22 cellular contexts compared by ENCODE assay signal in the genomic region with DNA sequence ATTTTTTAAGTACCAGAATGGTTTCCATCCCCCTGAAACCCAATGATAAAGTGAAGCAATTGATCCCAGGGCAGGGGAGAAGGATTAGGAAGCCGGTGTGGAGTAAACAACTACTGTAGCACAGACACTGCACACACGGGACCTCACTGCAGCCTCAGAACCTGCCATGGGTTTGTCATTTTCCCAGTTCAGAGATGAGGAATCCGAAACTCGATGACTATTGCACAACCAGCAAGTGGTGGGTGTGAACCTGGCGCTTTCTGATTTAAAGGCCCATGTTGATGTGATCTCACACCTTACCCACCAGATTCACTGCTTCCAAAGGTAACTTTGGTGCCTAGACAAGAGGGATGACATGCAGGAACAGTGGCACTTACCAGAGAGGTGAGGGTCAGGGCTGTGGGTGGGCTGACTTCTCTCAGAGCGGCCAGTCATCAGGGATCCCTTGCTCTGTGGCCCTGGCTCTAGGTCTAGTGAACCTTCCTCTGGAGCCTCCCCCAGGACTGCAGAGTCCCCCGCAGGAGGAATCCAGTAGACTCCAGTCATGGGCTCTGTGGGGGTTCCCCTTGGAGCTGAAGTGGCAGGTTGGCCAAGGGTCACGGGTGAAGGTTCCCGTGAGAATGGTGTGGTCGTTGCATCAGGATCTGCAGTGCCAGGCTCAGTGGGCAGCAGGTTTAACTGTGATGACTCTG.
DNase-seq lines count a peak whose midpoint lies in the region; TF ChIP-seq lines count a peak whose summit lies in the region.
"Had no signal": no experiment of that assay in that cellular context is flagged by ENCODE, and none has a peak within 500 bp of the region (broad histone marks: within the 10 kb centered on the region; RNA-seq: fewer than 3 reads in every experiment).

No MANE protein-coding gene starts in this region.

- no peak overlapping the region for H3K27ac Mint-ChIP-seq in osteocyte (ENCODE audit: unreplicated experiment)
- H3K27ac Mint-ChIP-seq: activated CD8-positive, alpha-beta memory T cell treated with anti-CD3 and anti-CD28 coated beads, Interleukin-2, amount 10 ng/mL, durations not matched to agents 7 days and 5 days; B cell; CD8-positive, alpha-beta memory T cell; neural progenitor cell had no signal

- H3K9me3 Mint-ChIP-seq in osteocyte (ENCODE audit: unreplicated experiment): no peaks in the 10 kb centered on the region
- H3K9me3 Mint-ChIP-seq: neural progenitor cell had no signal

- no peak overlapping the region for H3K4me3 Mint-ChIP-seq in osteocyte (ENCODE audit: unreplicated experiment)
- H3K4me3 Mint-ChIP-seq: activated CD8-positive, alpha-beta memory T cell treated with anti-CD3 and anti-CD28 coated beads, Interleukin-2, amount 10 ng/mL, durations not matched to agents 7 days and 5 days; B cell; CD8-positive, alpha-beta memory T cell; neural progenitor cell had no signal

- no peak for TF ChIP-seq CTCF in osteocyte (IDR thresholded peaks at IDR 0.05)

- no peaks in the 10 kb centered on the region for H3K36me3 Mint-ChIP-seq in osteocyte (ENCODE audit: unreplicated experiment)
- H3K36me3 Mint-ChIP-seq: activated CD8-positive, alpha-beta memory T cell treated with anti-CD3 and anti-CD28 coated beads, Interleukin-2, amount 10 ng/mL, durations not matched to agents 7 days and 5 days; neural progenitor cell had no signal

- peak; percentile 6 to 34 for DNase-seq in activated CD4-positive, alpha-beta T cell treated with anti-CD3 and anti-CD28 coated beads, Interleukin-2, amount 50 U/mL, for 48 hours
- DNase-seq in activated CD4-positive, alpha-beta T cell treated with anti-CD3 and anti-CD28 coated beads for 1 hour: no peak
- peak; percentile 2 to 17 for DNase-seq in stimulated activated CD4-positive, alpha-beta T cell treated with anti-CD3 and anti-CD28 coated beads, Interleukin-4, amount 100 ng/mL, for 48 hours (ENCODE audit: low read depth in 2 of 2)
- DNase-seq in stimulated activated CD4-positive, alpha-beta T cell treated with anti-CD3 and anti-CD28 coated beads, Interleukin-4, amount 100 ng/mL, for 4 hours: no peak
- DNase-seq in osteocyte (ENCODE audit: extremely low spot score, unreplicated experiment) (peak; percentile 46), OCI-M1 (lab: John Stamatoyannopoulos, UW) (no peak), NCI-H748 (lab: John Stamatoyannopoulos, UW; ENCODE audit: unreplicated experiment) (no peak), nucleus accumbens (lab: John Stamatoyannopoulos, UW) (no peak)
- DNase-seq: activated CD4-positive, CD25-positive, alpha-beta regulatory T cell; activated CD8-positive, alpha-beta memory T cell treated with anti-CD3 and anti-CD28 coated beads, Interleukin-2, amount 10 ng/mL, durations not matched to agents 7 days and 5 days; activated effector memory CD4-positive, alpha-beta T cell treated with anti-CD3 and anti-CD28 coated beads, Interleukin-2, amount 50 U/mL, for 16 hours; body of pancreas; CD8-positive, alpha-beta memory T cell; GOT3; heart left ventricle; kidney glomerular epithelial cell; NK-92 treated with Interleukin-12 subunit alpha and Interleukin-12 subunit beta, amount 100 ng/mL, for 24 hours; SIG-M5; SW 1271; transverse colon had no signal

- H3K27me3 Mint-ChIP-seq in osteocyte (ENCODE audit: unreplicated experiment): peaks cover 9% of the 10 kb centered on the region
- H3K27me3 Mint-ChIP-seq: activated CD8-positive, alpha-beta memory T cell treated with anti-CD3 and anti-CD28 coated beads, Interleukin-2, amount 10 ng/mL, durations not matched to agents 7 days and 5 days; B cell had no signal

- H3K4me1 Mint-ChIP-seq in osteocyte (ENCODE audit: unreplicated experiment): peaks cover 8% of the 10 kb centered on the region
- H3K4me1 Mint-ChIP-seq: B cell; CD8-positive, alpha-beta memory T cell had no signal

Comparison
In these comparisons a context has a peak if more than half of its experiments do, and no peak if none do; other contexts are left out.
1. DNase-seq: peak in activated CD4-positive, alpha-beta T cell treated with anti-CD3 and anti-CD28 coated beads, Interleukin-2, amount 50 U/mL, for 48 hours (2 of 2), stimulated activated CD4-positive, alpha-beta T cell treated with anti-CD3 and anti-CD28 coated beads, Interleukin-4, amount 100 ng/mL, for 48 hours (2 of 2) and osteocyte (single experiment); none in activated CD4-positive, alpha-beta T cell treated with anti-CD3 and anti-CD28 coated beads for 1 hour (single experiment), stimulated activated CD4-positive, alpha-beta T cell treated with anti-CD3 and anti-CD28 coated beads, Interleukin-4, amount 100 ng/mL, for 4 hours (0 of 2), OCI-M1 (single experiment), NCI-H748 (single experiment) and nucleus accumbens (0 of 56).